ENCODE assay signal across 17 cellular contexts in genomic region chr4:78689224-78689623, GRCh38.
"Had no signal": no experiment of that assay in that cellular context is flagged by ENCODE, and none has a peak within 500 bp of the region (broad histone marks: within the 10 kb centered on the region; RNA-seq: fewer than 3 reads in every experiment).

No MANE protein-coding gene starts in this region.

- H3K4me3 ChIP-seq: adrenal gland, esophagus muscularis mucosa, neural progenitor cell, ovary, stomach, testis had no signal

- ATAC-seq: activated T-cell treated with anti-CD3 and anti-CD28 coated beads, Interleukin-2, amount 50 U/mL, for 4 hours; left lobe of liver; sciatic nerve had no signal

- H3K27ac ChIP-seq: adrenal gland, esophagus muscularis mucosa, neural progenitor cell, ovary, stomach, testis had no signal

- DNase-seq: activated CD4-positive, alpha-beta memory T cell treated with anti-CD3 and anti-CD28 coated beads, Interleukin-2, amount 10 ng/mL, durations not matched to agents 7 days and 5 days; activated CD4-positive, alpha-beta T cell treated with anti-CD3 and anti-CD28 coated beads for 4 hours; activated effector memory CD4-positive, alpha-beta T cell treated with Interleukin-2 at 50 U/mL for 16 hours; activated naive CD4-positive, alpha-beta T cell treated with anti-CD3 and anti-CD28 coated beads, Interleukin-2, amount 50 U/mL, for 16 hours; activated T-cell treated with anti-CD3 and anti-CD28 coated beads, Interleukin-2, amount 50 U/mL, for 4 hours; cerebellar nuclear complex; endodermal cell; naive B cell; ovary; stimulated activated CD4-positive, alpha-beta T cell treated with anti-CD3 and anti-CD28 coated beads, Interleukin-1b, Interleukin-23, amount 100 ng/mL, for 48 hours; stomach; testis had no signal
